In the genomic region with DNA sequence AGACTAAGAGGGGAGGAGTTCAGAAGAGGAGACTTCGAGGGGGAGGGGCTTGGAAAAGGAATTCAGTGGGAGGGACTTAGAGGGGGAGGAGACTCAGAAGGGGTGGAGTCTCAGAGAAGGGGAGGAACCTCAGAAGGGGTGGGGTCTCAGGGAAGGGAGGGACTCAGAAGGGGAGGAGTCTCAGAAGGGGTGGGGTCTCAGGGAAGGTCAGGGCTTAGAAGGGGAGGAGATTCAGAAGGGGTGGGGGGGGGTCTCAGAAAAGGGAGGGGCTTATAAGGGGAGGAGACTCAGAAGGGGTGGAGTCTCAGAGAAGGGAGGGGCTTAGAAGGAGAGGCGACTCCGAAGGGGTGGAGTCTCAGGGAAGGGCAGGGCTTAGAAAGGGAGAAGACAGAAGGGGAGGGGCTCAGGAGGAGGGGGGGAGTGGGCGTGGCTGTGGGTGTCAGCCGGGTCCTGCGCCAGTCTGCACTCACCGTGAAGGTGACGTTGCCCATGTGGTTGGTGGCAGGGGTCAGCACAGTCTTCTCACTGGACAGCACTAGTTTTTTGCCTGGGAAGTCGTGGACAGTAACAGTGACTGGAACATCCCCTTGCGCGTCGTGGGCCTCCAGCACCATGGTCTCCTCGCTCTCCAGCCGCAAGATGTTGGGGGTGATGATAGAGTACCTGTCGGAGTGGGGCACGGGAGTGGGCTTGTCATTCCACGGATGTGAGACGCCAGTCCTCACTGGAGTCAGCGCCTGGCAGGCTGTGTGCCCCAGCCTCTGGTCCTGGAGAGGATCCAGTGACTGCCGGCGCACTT, we compare ENCODE assay signal across 8 cellular contexts. TPM values are rescaled to one million over a fixed set of nuclear protein-coding genes. Genes with fewer than 3 reads are reported as not detected.
DNase-seq lines count a peak whose midpoint lies in the region; ATAC-seq and TF ChIP-seq lines count a peak whose summit lies in the region.

No MANE protein-coding gene starts in this region.

- H3K4me3 ChIP-seq in lung (peak overlapping the region; percentile 29), tibial artery (no peak overlapping the region)

- peaks cover 0 to 9% of the 10 kb centered on the region in 2 donors for H3K4me1 ChIP-seq in lung (ENCODE audit: control insufficient read depth in 2 of 2, insufficient read depth in 2 of 2, low read length in 2 of 2)
- peaks cover 0 to 7% (median 2%) of the 10 kb centered on the region in 4 donors for H3K4me1 ChIP-seq in tibial artery

- TF ChIP-seq CTCF in lung (IDR thresholded peaks at IDR 0.05; ENCODE audit: control extremely low read depth, extremely low read depth), result no peak
- no peak for TF ChIP-seq CTCF in tibial artery (IDR thresholded peaks at IDR 0.05)

- H3K27ac ChIP-seq in lung (ENCODE audit: low read depth in 1 of 2, low read length in 1 of 2) (peak overlapping the region in 1 of 2 donors; percentile 71), tibial artery (no peak overlapping the region)

- H3K9me3 ChIP-seq in lung (ENCODE audit: control insufficient read depth in 2 of 2, insufficient read depth in 1 of 2, low read length in 1 of 2) (no peaks in the 10 kb centered on the region), tibial artery (no peaks in the 10 kb centered on the region)

- intact Hi-C loops in tibial artery (cut with DNase I; ENCODE audit: low total_unique reads), result no loop called here

- no peaks in the 10 kb centered on the region for H3K36me3 ChIP-seq in lung (ENCODE audit: control insufficient read depth in 2 of 2, insufficient read depth in 2 of 2, low read length in 2 of 2)
- H3K36me3 ChIP-seq in tibial artery, result no peaks in the 10 kb centered on the region

- DNase-seq in CD1c-positive myeloid dendritic cell (ENCODE audit: extremely low spot score) (peak; percentile 39), HuH-7.5 (ENCODE audit: low spot score) (peak; percentile 65), anterior cingulate cortex (lab: John Stamatoyannopoulos, UW) (peak in 34 of 58 donors; percentile 2 to 57 (median 30)), lung (ENCODE audit: low spot score) (peak; percentile 75), tibial artery (no peak), UCSD-AML1 (lab: John Stamatoyannopoulos, UW; ENCODE audit: unreplicated experiment) (no peak), mucosa of gallbladder (ENCODE audit: low spot score) (no peak)

- H3K27me3 ChIP-seq in lung (ENCODE audit: control insufficient read depth, insufficient read depth), result no peaks in the 10 kb centered on the region
- H3K27me3 ChIP-seq in tibial artery, result peaks cover 0 to 19% of the 10 kb centered on the region in 2 donors

- ATAC-seq in lung (ENCODE audit: insufficient read depth, low FRiP score) (peak; percentile 50), HG02610 (IDR thresholded peaks at IDR 0.05; ENCODE audit: unreplicated experiment) (no peak)

- 61 to 76% methylated on average over 21 of the region's 21 CpGs for WGBS in lung, 2 donors

RNA-seq across cellular contexts. Expression of gene C3, which starts 1.5 kb away (rescaled TPM):
- total RNA-seq in lung, result 1,000 to 10,000 TPM; 1,072 to 1,612 TPM
- polyA plus RNA-seq in lung, result 1,000 to 10,000 TPM in 1 of 2 donors, 100 to 1,000 TPM in 1; 613 to 1,433 TPM
- total RNA-seq in mucosa of gallbladder, result 486 TPM

RNA-seq across cellular contexts. Expression of gene GPR108, which starts 18.4 kb away (rescaled TPM):
- total RNA-seq in lung (10 to 100 TPM; 33.5 to 89.4 TPM), mucosa of gallbladder (137 TPM)
- polyA plus RNA-seq in lung, result 10 to 100 TPM; 97.6 to 98.0 TPM

RNA-seq across cellular contexts. Expression of gene TRIP10, which starts 20.5 kb away (rescaled TPM):
- total RNA-seq in lung (10 to 100 TPM; 60.8 to 82.2 TPM), mucosa of gallbladder (68.9 TPM)
- polyA plus RNA-seq in lung, result 10 to 100 TPM; 77.4 to 97.3 TPM

RNA-seq across cellular contexts. Expression of gene SH2D3A, which starts 48.3 kb away (rescaled TPM):
- total RNA-seq in lung (10 to 100 TPM; 16.6 to 30.6 TPM), mucosa of gallbladder (28.2 TPM)
- 10 to 100 TPM; 21.2 to 24.2 TPM for polyA plus RNA-seq in lung

RNA-seq across cellular contexts. Expression of gene TNFSF14, which starts 49.0 kb away (rescaled TPM):
- total RNA-seq in lung (1 to 10 TPM; 3.0 to 5.2 TPM), mucosa of gallbladder (1.8 TPM)
- polyA plus RNA-seq in lung, result 1 to 10 TPM; 4.3 to 5.8 TPM

Comparison
In these comparisons a context has a peak if more than half of its experiments do, and no peak if none do; other contexts are left out.
1. DNase-seq: peak in CD1c-positive myeloid dendritic cell (single experiment), HuH-7.5 (single experiment), anterior cingulate cortex (34 of 58) and lung (single experiment); none in tibial artery (0 of 2), UCSD-AML1 (single experiment) and mucosa of gallbladder (single experiment).